Comparison of ENCODE assay signal across 8 cellular contexts in the genomic region with DNA sequence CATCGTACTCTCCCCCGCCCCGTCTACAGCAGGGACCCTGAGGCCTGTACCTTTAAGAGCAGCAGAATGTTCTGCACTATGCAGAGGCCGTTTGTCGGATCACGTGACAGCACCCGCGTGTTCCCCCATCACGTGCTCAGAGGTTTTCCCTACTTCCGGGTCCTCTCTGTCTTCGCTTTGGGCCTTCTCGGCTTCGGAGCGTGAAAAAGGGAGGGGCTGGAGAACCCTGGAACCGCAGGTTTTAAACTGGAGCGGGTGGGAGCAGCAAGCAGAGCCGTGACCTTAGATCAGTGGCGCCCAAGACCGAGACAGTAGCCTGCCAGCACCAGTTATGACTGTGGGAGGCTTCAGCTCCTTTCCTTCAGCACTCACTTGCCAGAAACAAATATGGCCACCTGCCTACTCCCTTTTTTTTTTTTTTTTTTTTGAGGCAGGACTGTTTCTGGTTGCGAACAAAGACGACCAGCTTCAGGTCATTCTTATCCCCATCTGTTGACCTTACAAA. TPM values are rescaled to one million over a fixed set of nuclear protein-coding genes. Genes with fewer than 3 reads are reported as not detected.
DNase-seq lines count a peak whose midpoint lies in the region; ATAC-seq, FAIRE-seq and TF ChIP-seq lines count a peak whose summit lies in the region.

A gene (minus strand): TSS at position 105 of the 505 bp plus-strand sequence. CDS start 315 bp downstream, outside the sequence.

- H3K4me1 Mint-ChIP-seq in type B pancreatic cell (ENCODE audit: unreplicated experiment) = peaks cover 4% of the 10 kb centered on the region

- H3K4me3 Mint-ChIP-seq in type B pancreatic cell = peak within 1 kb of the TSS; percentile 98

- FAIRE-seq in GM12892 (lab: Jason Lieb, UNC) = peak; percentile 86

- TF ChIP-seq POLR2A in GM12892 (IDR thresholded peaks at IDR 0.05; ENCODE audit: low read depth, low read length) = peak; percentile 46; the same call in 1 of the 2 replicates

- peak; percentile 67 for ATAC-seq in HG02852 (IDR thresholded peaks at IDR 0.05; ENCODE audit: unreplicated experiment)
- peak; percentile 97 to 98 for ATAC-seq in left cardiac atrium

- peak; percentile 87 for DNase-seq in GM12892 (ENCODE audit: insufficient read length)
- peak; percentile 86 for DNase-seq in NCI-H1694 (lab: John Stamatoyannopoulos, UW)
- peak; percentile 95 for DNase-seq in amniotic epithelial cell (ENCODE audit: low read depth)
- DNase-seq in left cardiac atrium = peak; percentile 94
- peak; percentile 89 to 99 (median 94) for DNase-seq in posterior cingulate gyrus
- peak; percentile 87 for DNase-seq in type B pancreatic cell (ENCODE audit: extremely low spot score, unreplicated experiment)

- intact Hi-C loops in T-helper 1 cell treated with Interleukin-12 subunit alpha and Interleukin-12 subunit beta and Interleukin-4 antibody, amounts not matched to agents 30 ng/mL and 1 ng/mL, for 36 hours (cut with micrococcal nuclease) = loop anchor here (1.0 to 10.0 kb wide), 6 partner anchors 57 to 443 kb away; a partner anchor contains a TSS
- intact Hi-C loops in left cardiac atrium (cut with DNase I) (no loop called here), posterior cingulate gyrus (cut with DNase I) (loop anchor here (10.0 kb wide), 1 partner anchor 63 kb away; a partner anchor contains a TSS)

- H3K27me3 Mint-ChIP-seq in type B pancreatic cell = peaks cover under 1% of the 10 kb centered on the region

- TF ChIP-seq CTCF in type B pancreatic cell (conservative IDR thresholded peaks at IDR 0.05) = no peak

- H3K27ac Mint-ChIP-seq in type B pancreatic cell = peak within 1 kb of the TSS; percentile 100

- no peaks in the 10 kb centered on the region for H3K36me3 Mint-ChIP-seq in type B pancreatic cell

- H3K9me3 Mint-ChIP-seq in type B pancreatic cell = no peaks in the 10 kb centered on the region

RNA-seq across cellular contexts. Expression of the gene that starts here (rescaled TPM):
- polyA plus RNA-seq in GM12892 (2012; ENCODE audit: missing spikeins) = 8.0 TPM
- 53.8 and 54.9 TPM in 2 replicates for total RNA-seq in T-helper 1 cell treated with Interleukin-12 subunit alpha and Interleukin-12 subunit beta and Interleukin-4 antibody, amounts not matched to agents 30 ng/mL and 1 ng/mL, for 36 hours
- total RNA-seq in left cardiac atrium = 10 to 100 TPM; 11.4 to 16.9 TPM
- total RNA-seq in type B pancreatic cell (ENCODE audit: low replicate concordance) = 36.0 and 56.3 TPM in 2 replicates

Comparison
In these comparisons a context has a peak if more than half of its experiments do, and no peak if none do; other contexts are left out.
1. Peak in every context shown above with its lines: DNase-seq and ATAC-seq.
2. intact Hi-C loops: an anchor here in T-helper 1 cell treated with Interleukin-12 subunit alpha and Interleukin-12 subunit beta and Interleukin-4 antibody, amounts not matched to agents 30 ng/mL and 1 ng/mL, for 36 hours (1.0 to 10.0 kb wide) and posterior cingulate gyrus (10.0 kb wide); none called in left cardiac atrium.